In the genomic region with DNA sequence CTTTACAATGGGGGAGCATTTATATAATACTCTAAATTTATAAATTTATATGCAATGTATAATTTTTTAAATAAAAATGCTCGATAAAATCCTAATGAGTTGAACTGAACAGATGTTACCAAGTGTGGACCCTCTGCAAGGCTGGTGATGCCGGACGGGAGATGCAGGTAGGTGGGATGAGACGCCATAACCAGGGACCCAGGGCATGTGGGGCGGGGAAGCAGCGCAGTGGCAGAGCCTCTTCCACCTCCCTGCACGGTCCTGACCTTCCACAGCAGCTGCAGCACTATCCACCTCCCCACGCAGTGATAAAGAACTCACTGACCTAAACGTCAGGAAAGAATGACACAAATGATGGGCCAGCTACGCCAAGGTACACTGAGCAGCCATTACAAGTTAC, we compare ENCODE assay signal across 22 cellular contexts. TPM values are rescaled to one million over a fixed set of nuclear protein-coding genes. Genes with fewer than 3 reads are reported as not detected.
"Had no signal": no experiment of that assay in that cellular context is flagged by ENCODE, and none has a peak within 500 bp of the region (broad histone marks: within the 10 kb centered on the region; RNA-seq: fewer than 3 reads in every experiment).

No MANE protein-coding gene starts in this region.

- FAIRE-seq: RCC 7860 had no signal

- DNase-seq: activated CD4-positive, alpha-beta T cell treated with anti-CD3 and anti-CD28 coated beads for 48 hours; activated CD4-positive, alpha-beta T cell treated with anti-CD3 and anti-CD28 coated beads, Interleukin-2, amount 50 U/mL, for 4 hours; activated CD8-positive, alpha-beta T cell treated with anti-CD3 and anti-CD28 coated beads, Interleukin-2, amount 10 ng/mL, durations not matched to agents 7 days and 5 days; activated gamma-delta T cell treated with Interleukin-2 at 50 U/mL for 16 hours; activated naive CD4-positive, alpha-beta T cell treated with anti-CD3 and anti-CD28 coated beads, Interleukin-2, amount 10 ng/mL, durations not matched to agents 7 days and 5 days; activated naive CD8-positive, alpha-beta T cell treated with anti-CD3 and anti-CD28 coated beads for 36 hours; activated T-cell treated with anti-CD3 and anti-CD28 coated beads, Interleukin-2, amount 50 U/mL, for 4 hours; brain microvascular endothelial cell; KG1; NCI-H1048; NCI-H146; NCI-H187 treated with DMSO at 0.1 percent for 48 hours; NCI-H2081 treated with DMSO at 0.1 percent for 48 hours; NCI-H446; NCI-H524; PC-3; SHP77 treated with DMSO at 0.1 percent for 48 hours had no signal

- H3K4me3 ChIP-seq: cardiac muscle cell had no signal

- H3K27ac Mint-ChIP-seq: activated CD8-positive, alpha-beta T cell treated with anti-CD3 and anti-CD28 coated beads, Interleukin-2, amount 10 ng/mL, durations not matched to agents 7 days and 5 days; activated naive CD4-positive, alpha-beta T cell treated with anti-CD3 and anti-CD28 coated beads, Interleukin-2, amount 10 ng/mL, durations not matched to agents 7 days and 5 days; activated naive CD8-positive, alpha-beta T cell treated with anti-CD3 and anti-CD28 coated beads for 36 hours; T-helper 1 cell treated with Interleukin-12 subunit alpha and Interleukin-12 subunit beta and Interleukin-4 antibody, amounts not matched to agents 30 μg/mL and 1 μg/mL, for 36 hours had no signal

- H3K27ac ChIP-seq: brain microvascular endothelial cell, cardiac muscle cell had no signal

- H3K27me3 ChIP-seq: brain microvascular endothelial cell, cardiac muscle cell had no signal

- H3K4me3 Mint-ChIP-seq: activated CD8-positive, alpha-beta T cell treated with anti-CD3 and anti-CD28 coated beads, Interleukin-2, amount 10 ng/mL, durations not matched to agents 7 days and 5 days; activated naive CD4-positive, alpha-beta T cell treated with anti-CD3 and anti-CD28 coated beads, Interleukin-2, amount 10 ng/mL, durations not matched to agents 7 days and 5 days; activated naive CD8-positive, alpha-beta T cell treated with anti-CD3 and anti-CD28 coated beads for 36 hours; activated T-cell treated with anti-CD3 and anti-CD28 coated beads, Interleukin-2, amount 50 U/mL, for 4 hours; T-helper 1 cell treated with Interleukin-12 subunit alpha and Interleukin-12 subunit beta and Interleukin-4 antibody, amounts not matched to agents 30 μg/mL and 1 μg/mL, for 36 hours had no signal

- H3K4me1 Mint-ChIP-seq: activated naive CD4-positive, alpha-beta T cell treated with anti-CD3 and anti-CD28 coated beads, Interleukin-2, amount 10 ng/mL, durations not matched to agents 7 days and 5 days had no signal

- H3K9me3 Mint-ChIP-seq: activated naive CD4-positive, alpha-beta T cell treated with anti-CD3 and anti-CD28 coated beads, Interleukin-2, amount 10 ng/mL, durations not matched to agents 7 days and 5 days; activated naive CD8-positive, alpha-beta T cell treated with anti-CD3 and anti-CD28 coated beads for 36 hours; activated T-cell treated with anti-CD3 and anti-CD28 coated beads, Interleukin-2, amount 50 U/mL, for 4 hours; T-helper 1 cell treated with Interleukin-12 subunit alpha and Interleukin-12 subunit beta and Interleukin-4 antibody, amounts not matched to agents 30 μg/mL and 1 μg/mL, for 36 hours had no signal

- H3K36me3 Mint-ChIP-seq: activated naive CD4-positive, alpha-beta T cell treated with anti-CD3 and anti-CD28 coated beads, Interleukin-2, amount 10 ng/mL, durations not matched to agents 7 days and 5 days; activated naive CD8-positive, alpha-beta T cell treated with anti-CD3 and anti-CD28 coated beads for 36 hours had no signal

- ATAC-seq: activated CD4-positive, CD25-positive, alpha-beta regulatory T cell treated with anti-CD3 and anti-CD28 coated beads, Interleukin-2, amount 50 U/mL, for 24 hours; activated CD8-positive, alpha-beta T cell treated with anti-CD3 and anti-CD28 coated beads, Interleukin-2, amount 10 ng/mL, durations not matched to agents 7 days and 5 days; activated T-cell treated with anti-CD3 and anti-CD28 coated beads, Interleukin-2, amount 50 U/mL, for 4 hours; PC-3 had no signal

- H3K36me3 ChIP-seq: brain microvascular endothelial cell, cardiac muscle cell had no signal

RNA-seq across cellular contexts. Expression of a gene that starts 12.8 kb away (rescaled TPM):
- total RNA-seq: M059J had no signal
